Comparison of ENCODE assay signal across 12 cellular contexts in the genomic region with DNA sequence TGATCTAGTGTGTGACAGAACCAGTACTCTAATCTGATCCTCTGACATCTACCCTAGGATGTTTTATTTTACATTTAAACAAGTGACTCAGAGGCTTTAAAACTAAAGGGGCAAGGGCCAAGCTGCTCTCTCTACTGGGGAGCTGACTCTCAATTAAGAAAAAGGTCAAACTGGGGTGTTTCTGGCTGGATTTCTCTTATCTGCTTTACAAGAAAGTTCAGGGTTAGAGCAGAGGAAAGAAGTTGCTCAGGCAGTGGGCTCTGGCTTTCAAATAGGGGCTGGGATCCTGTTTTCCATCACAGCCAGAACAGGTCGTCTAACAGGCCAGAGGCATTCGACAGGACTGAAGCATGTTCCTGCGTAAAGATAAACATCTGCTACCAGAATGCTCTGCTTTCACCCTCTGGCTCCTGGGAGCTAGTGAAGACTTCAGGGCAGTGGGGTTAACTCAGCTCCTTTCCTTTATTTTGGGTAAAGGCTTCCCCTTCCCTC. TPM values are rescaled to one million over a fixed set of nuclear protein-coding genes. Genes with fewer than 3 reads are reported as not detected.
DNase-seq lines count a peak whose midpoint lies in the region; ATAC-seq, FAIRE-seq and TF ChIP-seq lines count a peak whose summit lies in the region.
"Had no signal": no experiment of that assay in that cellular context is flagged by ENCODE, and none has a peak within 500 bp of the region (broad histone marks: within the 10 kb centered on the region; RNA-seq: fewer than 3 reads in every experiment).

No MANE protein-coding gene starts in this region.

- FAIRE-seq in urothelium cell line (lab: Jason Lieb, UNC), result no peak
- no peak for FAIRE-seq in frontal cortex (lab: Jason Lieb, UNC)

- no peak overlapping the region for H3K4me3 ChIP-seq in esophagus squamous epithelium

- TF ChIP-seq CTCF in 22Rv1 (IDR thresholded peaks at IDR 0.05), result no peak
- no peak for TF ChIP-seq CTCF in esophagus squamous epithelium (IDR thresholded peaks at IDR 0.05)
- TF ChIP-seq CTCF in osteocyte (IDR thresholded peaks at IDR 0.05), result no peak

- H3K36me3 ChIP-seq in esophagus squamous epithelium, result no peaks in the 10 kb centered on the region

- intact Hi-C loops in esophagus squamous epithelium (cut with DNase I), result no loop called here

- H3K27ac ChIP-seq in 22Rv1 (peak overlapping the region; percentile 43), esophagus squamous epithelium (peak overlapping the region; percentile 74 to 88 (median 78))

- DNase-seq in OCI-M1 (lab: John Stamatoyannopoulos, UW) (peak; percentile 8), esophagus squamous epithelium (lab: John Stamatoyannopoulos, UW) (no peak), osteocyte (ENCODE audit: extremely low spot score, unreplicated experiment) (no peak), erythroblast (lab: John Stamatoyannopoulos, UW) (no peak), urothelium cell line (ENCODE audit: low spot score) (no peak), frontal cortex (ENCODE audit: low spot score in 2 of 2) (no peak)
- DNase-seq: anterior cingulate cortex, DND-41 had no signal

- TF ChIP-seq POLR2A in esophagus squamous epithelium (IDR thresholded peaks at IDR 0.05) (no peak), erythroblast (IDR thresholded peaks at IDR 0.05; ENCODE audit: low read length) (no peak)

- H3K4me1 ChIP-seq in esophagus squamous epithelium, result peaks cover 34 to 98% (median 81%) of the 10 kb centered on the region in 3 donors

- H3K9me3 Mint-ChIP-seq in osteocyte (ENCODE audit: unreplicated experiment), result no peaks in the 10 kb centered on the region
- H3K9me3 Mint-ChIP-seq: neural crest cell; stimulated activated memory B cell treated with anti-CD40 and anti-IgM and Interleukin-4, amounts not matched to agents 10 μg/mL and 1 μg/mL and 100 μg/mL, for 72 hours had no signal

- no peaks in the 10 kb centered on the region for H3K36me3 Mint-ChIP-seq in osteocyte (ENCODE audit: unreplicated experiment)
- H3K36me3 Mint-ChIP-seq: stimulated activated memory B cell treated with anti-CD40 and anti-IgM and Interleukin-4, amounts not matched to agents 10 μg/mL and 1 μg/mL and 100 μg/mL, for 72 hours had no signal

- H3K27me3 Mint-ChIP-seq in osteocyte (ENCODE audit: unreplicated experiment), result peaks cover 7% of the 10 kb centered on the region

- peak overlapping the region; percentile 52 for H3K27ac Mint-ChIP-seq in osteocyte (ENCODE audit: unreplicated experiment)
- H3K27ac Mint-ChIP-seq: stimulated activated memory B cell treated with anti-CD40 and anti-IgM and Interleukin-4, amounts not matched to agents 10 μg/mL and 1 μg/mL and 100 μg/mL, for 72 hours had no signal

- H3K9me3 ChIP-seq in esophagus squamous epithelium, result no peaks in the 10 kb centered on the region

- H3K4me3 Mint-ChIP-seq in osteocyte (ENCODE audit: unreplicated experiment), result no peak overlapping the region
- H3K4me3 Mint-ChIP-seq: neural crest cell; stimulated activated memory B cell treated with anti-CD40 and anti-IgM and Interleukin-4, amounts not matched to agents 10 μg/mL and 1 μg/mL and 100 μg/mL, for 72 hours had no signal

- WGBS in esophagus squamous epithelium, 2 donors, result 7 to 22% methylated on average over 3 of the region's 3 CpGs

- ATAC-seq in GM18858 (IDR thresholded peaks at IDR 0.05; ENCODE audit: unreplicated experiment), result no peak
- ATAC-seq: stimulated activated memory B cell treated with anti-CD40 and anti-IgM and Interleukin-4, amounts not matched to agents 10 μg/mL and 1 μg/mL and 100 μg/mL, for 72 hours had no signal

- H3K27me3 ChIP-seq in esophagus squamous epithelium, result no peaks in the 10 kb centered on the region

- peaks cover 41% of the 10 kb centered on the region for H3K4me1 Mint-ChIP-seq in osteocyte (ENCODE audit: unreplicated experiment)
- H3K4me1 Mint-ChIP-seq: stimulated activated memory B cell treated with anti-CD40 and anti-IgM and Interleukin-4, amounts not matched to agents 10 μg/mL and 1 μg/mL and 100 μg/mL, for 72 hours had no signal

RNA-seq across cellular contexts. Expression of gene MMP28, which starts 8.5 kb away (rescaled TPM):
- total RNA-seq in esophagus squamous epithelium (10 to 100 TPM; 29.1 to 61.0 (median 35.2) TPM), osteocyte (0.73 and 0.75 TPM in 2 replicates), frontal cortex (9.4 TPM)

RNA-seq across cellular contexts. Expression of gene TAF15, which starts 22.3 kb away (rescaled TPM):
- total RNA-seq in esophagus squamous epithelium (100 to 1,000 TPM in 1 of 4 donors, 10 to 100 TPM in 3; 48.7 to 111 (median 66.7) TPM), osteocyte (157 and 170 TPM in 2 replicates), frontal cortex (48.1 TPM)

RNA-seq across cellular contexts. Expression of gene C17orf50, which starts 26.3 kb away (rescaled TPM):
- not detected for total RNA-seq in esophagus squamous epithelium
- not detected in 2 replicates for total RNA-seq in osteocyte
- total RNA-seq in frontal cortex, result 0.41 TPM

RNA-seq across cellular contexts. Expression of gene GAS2L2, which starts 33.9 kb away (rescaled TPM):
- not detected for total RNA-seq in esophagus squamous epithelium
- not detected in 2 replicates for total RNA-seq in osteocyte
- under 0.01 TPM for total RNA-seq in frontal cortex

RNA-seq across cellular contexts. Expression of gene RASL10B, which starts 55.5 kb away (rescaled TPM):
- 1 to 10 TPM in 2 of 4 donors, under 1 TPM in 2; 0.34 to 1.5 (median 0.89) TPM for total RNA-seq in esophagus squamous epithelium
- total RNA-seq in osteocyte, result 15.6 and 16.2 TPM in 2 replicates
- 6.9 TPM for total RNA-seq in frontal cortex
